Comparison of ENCODE assay signal across 22 cellular contexts in the genomic region with DNA sequence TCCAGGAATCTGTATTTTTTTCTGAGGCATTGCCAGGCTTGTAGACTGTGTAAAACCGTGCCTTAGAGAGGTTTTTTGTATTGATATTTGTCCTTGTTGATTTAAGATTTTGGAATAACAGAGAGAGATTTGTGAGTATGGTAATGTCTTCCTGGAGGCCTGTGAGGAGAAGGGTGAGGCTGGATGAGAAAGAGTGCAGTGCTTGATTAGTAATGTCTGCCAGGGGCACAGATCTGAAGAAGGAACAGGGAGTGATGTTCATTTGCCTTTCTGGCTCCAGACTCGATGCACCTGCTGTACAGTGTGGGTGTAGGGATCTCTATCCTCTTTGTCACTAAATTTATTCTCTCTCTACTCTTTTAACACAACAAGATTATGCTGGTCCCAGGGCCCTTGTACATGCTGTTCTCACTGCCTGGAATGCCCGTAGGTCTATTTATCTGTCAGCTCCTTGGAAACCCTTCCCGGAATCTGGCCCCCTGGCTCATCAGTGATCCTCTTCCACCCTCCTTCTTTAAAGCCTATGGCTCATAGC.
"Had no signal": no experiment of that assay in that cellular context is flagged by ENCODE, and none has a peak within 500 bp of the region (broad histone marks: within the 10 kb centered on the region; RNA-seq: fewer than 3 reads in every experiment).

No MANE protein-coding gene starts in this region.

- ATAC-seq: activated CD8-positive, alpha-beta T cell treated with anti-CD3 and anti-CD28 coated beads for 36 hours; activated T-cell treated with anti-CD3 and anti-CD28 coated beads, Interleukin-2, amount 50 U/mL, for 4 hours; body of pancreas; effector memory CD8-positive, alpha-beta T cell; left lobe of liver; mucosa of descending colon; natural killer cell treated with Interleukin-12 subunit alpha and Interleukin-12 subunit beta and Interleukin-15 and Interleukin-18, amount 100 ng/mL, for 72 hours; stimulated activated effector memory CD8-positive, alpha-beta T cell treated with anti-CD3 and anti-CD28 coated beads, Interleukin-12 subunit alpha, Interleukin-12 subunit beta, amount 100 ng/mL, for 72 hours had no signal

- H3K27me3 ChIP-seq: body of pancreas, ovary had no signal

- H3K4me2 ChIP-seq: SK-N-SH had no signal

- H3K4me3 ChIP-seq: body of pancreas, mucosa of descending colon, ovary had no signal

- H3K27ac ChIP-seq: body of pancreas, epithelial cell of prostate, ovary had no signal

- H3K27ac Mint-ChIP-seq: activated CD8-positive, alpha-beta T cell treated with anti-CD3 and anti-CD28 coated beads for 36 hours; dendritic cell treated with granulocyte-macrophage colony-stimulating factor and Interleukin-4, amounts not matched to agents 40 ng/mL and 50 ng/mL, for 4 days; effector memory CD8-positive, alpha-beta T cell; memory B cell; natural killer cell treated with Interleukin-12 subunit alpha and Interleukin-12 subunit beta and Interleukin-15 and Interleukin-18, amount 100 ng/mL, for 72 hours had no signal

- H3K4me3 Mint-ChIP-seq: activated CD8-positive, alpha-beta T cell treated with anti-CD3 and anti-CD28 coated beads for 36 hours; activated T-cell treated with anti-CD3 and anti-CD28 coated beads, Interleukin-2, amount 50 U/mL, for 4 hours; dendritic cell treated with granulocyte-macrophage colony-stimulating factor and Interleukin-4, amounts not matched to agents 40 ng/mL and 50 ng/mL, for 4 days; effector memory CD8-positive, alpha-beta T cell; memory B cell; natural killer cell treated with Interleukin-12 subunit alpha and Interleukin-12 subunit beta and Interleukin-15 and Interleukin-18, amount 100 ng/mL, for 72 hours; stimulated activated effector memory CD8-positive, alpha-beta T cell treated with anti-CD3 and anti-CD28 coated beads, Interleukin-12 subunit alpha, Interleukin-12 subunit beta, amount 100 ng/mL, for 72 hours had no signal

- H3K9ac ChIP-seq: SK-N-SH had no signal

- FAIRE-seq: islet of Langerhans had no signal

- H3K27me3 Mint-ChIP-seq: activated CD8-positive, alpha-beta T cell treated with anti-CD3 and anti-CD28 coated beads for 36 hours; effector memory CD8-positive, alpha-beta T cell; memory B cell had no signal

- H3K36me3 ChIP-seq: ovary had no signal

- H3K9me3 ChIP-seq: body of pancreas, mucosa of descending colon, ovary, SK-N-SH had no signal

- DNase-seq: activated CD4-positive, alpha-beta T cell treated with anti-CD3 and anti-CD28 coated beads for 1 hour; activated CD8-positive, alpha-beta T cell treated with anti-CD3 and anti-CD28 coated beads for 36 hours; activated effector memory CD4-positive, alpha-beta T cell treated with Interleukin-2 at 50 U/mL for 16 hours; activated naive CD4-positive, alpha-beta T cell treated with anti-CD3 and anti-CD28 coated beads, Interleukin-2, amount 50 U/mL, for 16 hours; activated T-cell treated with anti-CD3 and anti-CD28 coated beads, Interleukin-2, amount 50 U/mL, for 4 hours; amniotic stem cell; body of pancreas; central memory CD4-positive, alpha-beta T cell; effector memory CD8-positive, alpha-beta T cell; foreskin melanocyte; mucosa of descending colon; ovary; SK-N-SH; T-helper 1 cell; T1000 had no signal

- H3K9me3 Mint-ChIP-seq: dendritic cell treated with granulocyte-macrophage colony-stimulating factor and Interleukin-4, amounts not matched to agents 40 ng/mL and 50 ng/mL, for 4 days; stimulated activated effector memory CD8-positive, alpha-beta T cell treated with anti-CD3 and anti-CD28 coated beads, Interleukin-12 subunit alpha, Interleukin-12 subunit beta, amount 100 ng/mL, for 72 hours had no signal
